29 cellular contexts compared by ENCODE assay signal in genomic region chr10:78175444-78175843, GRCh38.
A peak's percentile ranks its signal among the peaks of the same experiment; 100 is the strongest.
DNase-seq lines count a peak whose midpoint lies in the region; ATAC-seq, FAIRE-seq and TF ChIP-seq lines count a peak whose summit lies in the region.
"Had no signal": no experiment of that assay in that cellular context is flagged by ENCODE, and none has a peak within 500 bp of the region (broad histone marks: within the 10 kb centered on the region; RNA-seq: fewer than 3 reads in every experiment).

No MANE protein-coding gene starts in this region.

- TF ChIP-seq POLR2A in right lobe of liver (IDR thresholded peaks at IDR 0.05), result no peak
- TF ChIP-seq POLR2A in HepG2 (IDR thresholded peaks at IDR 0.05; ENCODE audit: insufficient read depth in 1 of 2, low read depth in 2 of 2, low read length in 2 of 2), result no peak
- TF ChIP-seq POLR2A in H1 (IDR thresholded peaks at IDR 0.05; ENCODE audit: control extremely low read depth in 1 of 2, low read depth in 2 of 2, low read length in 2 of 2), result no peak

- CTCF ChIA-PET in HepG2 (lab: Yijun Ruan, JAX; ENCODE audit: low intra/inter-chr PET ratio, low total read pairs), result no interaction called here
- CTCF ChIA-PET in H1 (lab: Charles Lee; ENCODE audit: partially characterized antibody), result interaction anchor here (0.9 to 3.0 kb wide), 6 partner anchors 14 to 1020 kb away, joined by 3 to 16 read pairs (median 3); no protein-coding TSS in a partner anchor
- CTCF ChIA-PET in CD4-positive, alpha-beta memory T cell (lab: Charles Lee; ENCODE audit: partially characterized antibody), result no interaction called here

- H3K27me3 Mint-ChIP-seq in CD4-positive, alpha-beta memory T cell, result peaks cover 0 to 2% of the 10 kb centered on the region in 2 donors

- H3K27ac ChIP-seq in right lobe of liver (no peak overlapping the region), HepG2 (ENCODE audit: extremely low read length, insufficient read depth, low read length) (no peak overlapping the region), H1 (ENCODE audit: low read depth, low read length) (no peak overlapping the region), temporal lobe (ENCODE audit: low read depth, low read length) (peak overlapping the region; percentile 65)
- no peak overlapping the region for H3K27ac ChIP-seq in CD4-positive, alpha-beta memory T cell (ENCODE audit: low read depth, low read length)
- H3K27ac ChIP-seq: foreskin keratinocyte had no signal

- H3K27me3 ChIP-seq in right lobe of liver, result no peaks in the 10 kb centered on the region
- H3K27me3 ChIP-seq in HepG2 (ENCODE audit: control insufficient read depth in 1 of 2, insufficient read depth in 2 of 2, low read length in 2 of 2), result peaks cover 0 to 42% of the 10 kb centered on the region in 2 experiments; a peak in 3 of 5 replicates
- H3K27me3 ChIP-seq in H1 (replicated peaks in 1 of 4; ENCODE audit: control insufficient read depth in 3 of 4, extremely low read depth in 1 of 4, insufficient read depth in 3 of 4, low read length in 3 of 4), result no peaks in the 10 kb centered on the region
- H3K27me3 ChIP-seq in CD4-positive, alpha-beta memory T cell (ENCODE audit: insufficient read depth, low read length), result no peaks in the 10 kb centered on the region

- H2AK5ac ChIP-seq in H1 (ENCODE audit: low read depth, low read length), result no peak overlapping the region

- no peak overlapping the region for H2BK12ac ChIP-seq in H1 (ENCODE audit: low read depth, low read length)

- H3K4me3 ChIP-seq in right lobe of liver, result no peak overlapping the region
- no peak overlapping the region for H3K4me3 ChIP-seq in HepG2 (replicated peaks in 1 of 3; ENCODE audit: insufficient read depth in 1 of 3, low read depth in 2 of 3, low read length in 3 of 3)
- no peak overlapping the region for H3K4me3 ChIP-seq in H1 (ENCODE audit: extremely low read depth in 1 of 4, insufficient read depth in 2 of 4, low read depth in 3 of 4, low read length in 4 of 4)
- H3K4me3 ChIP-seq in CD4-positive, alpha-beta memory T cell (ENCODE audit: low read length in 2 of 2), result no peak overlapping the region
- H3K4me3 ChIP-seq: GM12878, HAP-1 had no signal

- POLR2A ChIA-PET in HepG2 (lab: Yijun Ruan, JAX), result no interaction called here
- POLR2A ChIA-PET in H1 (lab: Charles Lee; ENCODE audit: partially characterized antibody), result no interaction called here
- POLR2A ChIA-PET in CD4-positive, alpha-beta memory T cell (lab: Charles Lee; ENCODE audit: partially characterized antibody), result no interaction called here

- no peak overlapping the region for H2BK5ac ChIP-seq in H1 (ENCODE audit: low read depth, low read length)

- no peaks in the 10 kb centered on the region for H3K9me3 ChIP-seq in right lobe of liver
- H3K9me3 ChIP-seq in HepG2 (ENCODE audit: low read length), result no peaks in the 10 kb centered on the region
- H3K9me3 ChIP-seq in H1 (ENCODE audit: insufficient read depth in 2 of 2, low read depth in 1 of 2, low read length in 1 of 2), result no peaks in the 10 kb centered on the region
- H3K9me3 ChIP-seq in CD4-positive, alpha-beta memory T cell (ENCODE audit: control insufficient read depth in 1 of 2, low read length in 2 of 2), result no peaks in the 10 kb centered on the region
- H3K9me3 ChIP-seq: HAP-1, SK-N-SH had no signal

- in situ Hi-C loops in HepG2 (cut with HindIII; ENCODE audit: extremely low pct_ligation_motif_present, low pct_unique_long_range_greater_than_20kb), result no loop called here

- H4K20me1 ChIP-seq in HepG2 (ENCODE audit: insufficient read depth, low read length), result no peaks in the 10 kb centered on the region
- H4K20me1 ChIP-seq in H1 (replicated peaks in 1 of 2; ENCODE audit: control insufficient read depth in 1 of 2, insufficient read depth in 2 of 2, low read length in 2 of 2), result no peaks in the 10 kb centered on the region

- H2AFZ ChIP-seq in HepG2 (ENCODE audit: low read length), result no peak overlapping the region
- H2AFZ ChIP-seq in H1 (ENCODE audit: low read length), result no peak overlapping the region

- TF ChIP-seq RAD21 in HepG2 (CRISPR knock-in tag; IDR thresholded peaks at IDR 0.05) (no peak), H1 (IDR thresholded peaks at IDR 0.05 in 1 of 2, conservative IDR thresholded peaks at IDR 0.05 in 1 of 2; ENCODE audit: low read depth in 2 of 2, low read length in 2 of 2) (no peak)

- TF ChIP-seq EP300 in HepG2 (IDR thresholded peaks at IDR 0.05; ENCODE audit: low read depth in 2 of 2, low read length in 2 of 2) (no peak), HepG2 (CRISPR knock-in tag; IDR thresholded peaks at IDR 0.05; ENCODE audit: borderline replicate concordance) (no peak), H1 (IDR thresholded peaks at IDR 0.05; ENCODE audit: borderline replicate concordance in 1 of 2, low read depth in 2 of 2, low read length in 2 of 2) (no peak)

- H3K36me3 ChIP-seq in right lobe of liver (no peaks in the 10 kb centered on the region), HepG2 (replicated peaks in 1 of 2; ENCODE audit: control insufficient read depth in 1 of 2, insufficient read depth in 2 of 2, low read length in 2 of 2) (no peaks in the 10 kb centered on the region), H1 (ENCODE audit: control insufficient read depth in 2 of 4, insufficient read depth in 4 of 4, low read length in 3 of 4) (no peaks in the 10 kb centered on the region)
- H3K36me3 ChIP-seq in CD4-positive, alpha-beta memory T cell (ENCODE audit: insufficient read depth, low read length), result no peaks in the 10 kb centered on the region
- H3K36me3 ChIP-seq: HAP-1 had no signal

- H3K14ac ChIP-seq in H1 (ENCODE audit: insufficient read length), result no peak overlapping the region

- DNase-seq in right lobe of liver (no peak), HepG2 (ENCODE audit: low spot score) (no peak), H1 (ENCODE audit: low read depth in 1 of 2, low spot score in 2 of 2) (no peak), left lobe of liver (ENCODE audit: low spot score) (no peak), NCI-H510A (lab: John Stamatoyannopoulos, UW) (no peak)
- no peak for DNase-seq in CD4-positive, alpha-beta memory T cell
- no peak for DNase-seq in activated effector memory CD4-positive, alpha-beta T cell treated with Interleukin-2 at 50 U/mL for 16 hours
- DNase-seq: activated CD4-positive, alpha-beta T cell treated with anti-CD3 and anti-CD28 coated beads, Interleukin-2, amount 10 ng/mL, durations not matched to agents 24 days and 14 days; activated CD8-positive, alpha-beta memory T cell treated with anti-CD3 and anti-CD28 coated beads, Interleukin-2, amount 10 ng/mL, durations not matched to agents 7 days and 5 days; activated naive CD4-positive, alpha-beta T cell treated with anti-CD3 and anti-CD28 coated beads, Interleukin-2, amount 10 ng/mL, durations not matched to agents 7 days and 5 days; activated T-cell treated with anti-CD3 and anti-CD28 coated beads, Interleukin-2, amount 50 U/mL, for 72 hours; Caco-2; DND-41; foreskin keratinocyte; hippocampal formation; immature natural killer cell; NCI-H1092; NCI-H187 treated with DMSO at 0.1 percent for 48 hours; NCI-H526; SK-N-SH; small intestine; stimulated activated CD4-positive, alpha-beta T cell treated with anti-CD3 and anti-CD28 coated beads, Interleukin-2, amount 100 ng/mL, for 24 hours; T-helper 2 cell had no signal

- H4K91ac ChIP-seq in H1 (replicated peaks; ENCODE audit: insufficient read length, low read length), result no peak overlapping the region

- H2BK15ac ChIP-seq in H1 (ENCODE audit: low read length), result no peak overlapping the region

- H2BK20ac ChIP-seq in H1 (ENCODE audit: low read length), result no peak overlapping the region

- no peaks in the 10 kb centered on the region for H3K79me1 ChIP-seq in H1 (ENCODE audit: low read depth, low read length)

- WGBS in right lobe of liver (ENCODE audit: insufficient coverage, low coverage, low lambda C conversion rate, missing lambda C conversion rate), result 63% methylated on average over 3 of the region's 3 CpGs
- 54% methylated on average over 3 of the region's 3 CpGs for WGBS in HepG2 (ENCODE audit: low lambda C conversion rate)
- 83% methylated on average over 3 of the region's 3 CpGs; no CpG with 5 or more reads in 1 of the 2 experiments for WGBS in H1 (ENCODE audit: extremely low coverage in 1 of 2, insufficient coverage in 1 of 2, insufficient read length in 1 of 2, insufficient replicate concordance in 2 of 2, low coverage in 1 of 2, low lambda C conversion rate in 2 of 2, missing lambda C conversion rate in 1 of 2), 2 experiments

- H3K4me1 Mint-ChIP-seq in CD4-positive, alpha-beta memory T cell, result no peaks in the 10 kb centered on the region
- H3K4me1 Mint-ChIP-seq: activated CD4-positive, alpha-beta T cell treated with anti-CD3 and anti-CD28 coated beads, Interleukin-2, amount 10 ng/mL, durations not matched to agents 24 days and 14 days; activated CD8-positive, alpha-beta memory T cell treated with anti-CD3 and anti-CD28 coated beads, Interleukin-2, amount 10 ng/mL, durations not matched to agents 7 days and 5 days; activated naive CD4-positive, alpha-beta T cell treated with anti-CD3 and anti-CD28 coated beads, Interleukin-2, amount 10 ng/mL, durations not matched to agents 7 days and 5 days; central memory CD8-positive, alpha-beta T cell; immature natural killer cell had no signal

- H3K9me3 Mint-ChIP-seq in CD4-positive, alpha-beta memory T cell, result no peaks in the 10 kb centered on the region
- H3K9me3 Mint-ChIP-seq: activated CD4-positive, alpha-beta T cell treated with anti-CD3 and anti-CD28 coated beads, Interleukin-2, amount 10 ng/mL, durations not matched to agents 24 days and 14 days; activated naive CD4-positive, alpha-beta T cell treated with anti-CD3 and anti-CD28 coated beads, Interleukin-2, amount 10 ng/mL, durations not matched to agents 7 days and 5 days; activated T-cell treated with anti-CD3 and anti-CD28 coated beads, Interleukin-2, amount 50 U/mL, for 72 hours; central memory CD8-positive, alpha-beta T cell; immature natural killer cell had no signal

- FAIRE-seq in HepG2 (lab: Jason Lieb, UNC), result no peak
- FAIRE-seq in H1 (lab: Jason Lieb, UNC), result no peak
- FAIRE-seq: A204.1, GM12878, small intestine had no signal

- H4K8ac ChIP-seq in H1 (ENCODE audit: extremely low read depth, insufficient read depth, low read length), result no peak overlapping the region

- H3K27ac Mint-ChIP-seq in CD4-positive, alpha-beta memory T cell, result no peak overlapping the region
- H3K27ac Mint-ChIP-seq: activated CD4-positive, alpha-beta T cell treated with anti-CD3 and anti-CD28 coated beads, Interleukin-2, amount 10 ng/mL, durations not matched to agents 24 days and 14 days; activated CD8-positive, alpha-beta memory T cell treated with anti-CD3 and anti-CD28 coated beads, Interleukin-2, amount 10 ng/mL, durations not matched to agents 7 days and 5 days; activated naive CD4-positive, alpha-beta T cell treated with anti-CD3 and anti-CD28 coated beads, Interleukin-2, amount 10 ng/mL, durations not matched to agents 7 days and 5 days; activated T-cell treated with anti-CD3 and anti-CD28 coated beads, Interleukin-2, amount 50 U/mL, for 72 hours; B cell; immature natural killer cell had no signal

- H3K23ac ChIP-seq in H1 (ENCODE audit: insufficient read length), result no peak overlapping the region

- TF ChIP-seq CTCF in right lobe of liver (IDR thresholded peaks at IDR 0.05), result no peak
- no peak for TF ChIP-seq CTCF in HepG2 (CRISPR knock-in tag; IDR thresholded peaks at IDR 0.05)
- TF ChIP-seq CTCF in H1 (IDR thresholded peaks at IDR 0.05; ENCODE audit: control extremely low read depth in 1 of 3, insufficient read depth in 1 of 3, low read depth in 1 of 3, low read length in 3 of 3), result no peak

- H3K4ac ChIP-seq in H1 (replicated peaks; ENCODE audit: insufficient read length, low read depth, low read length), result no peak overlapping the region

- no peaks in the 10 kb centered on the region for H3K23me2 ChIP-seq in H1 (ENCODE audit: low read depth, low read length)

- H3K4me3 Mint-ChIP-seq in CD4-positive, alpha-beta memory T cell, result no peak overlapping the region
- H3K4me3 Mint-ChIP-seq: activated CD4-positive, alpha-beta T cell treated with anti-CD3 and anti-CD28 coated beads, Interleukin-2, amount 10 ng/mL, durations not matched to agents 24 days and 14 days; activated CD8-positive, alpha-beta memory T cell treated with anti-CD3 and anti-CD28 coated beads, Interleukin-2, amount 10 ng/mL, durations not matched to agents 7 days and 5 days; activated naive CD4-positive, alpha-beta T cell treated with anti-CD3 and anti-CD28 coated beads, Interleukin-2, amount 10 ng/mL, durations not matched to agents 7 days and 5 days; activated T-cell treated with anti-CD3 and anti-CD28 coated beads, Interleukin-2, amount 50 U/mL, for 72 hours; B cell; central memory CD8-positive, alpha-beta T cell; immature natural killer cell had no signal

- no peaks in the 10 kb centered on the region for H3K79me2 ChIP-seq in HepG2 (ENCODE audit: insufficient read depth, low read length)
- no peaks in the 10 kb centered on the region for H3K79me2 ChIP-seq in H1 (ENCODE audit: control insufficient read depth in 1 of 2, insufficient read depth in 2 of 2, low read length in 2 of 2)

- H3K4me2 ChIP-seq in HepG2 (ENCODE audit: low read depth, low read length) (no peak overlapping the region), H1 (ENCODE audit: insufficient read depth in 1 of 2, low read depth in 2 of 2, low read length in 2 of 2) (no peak overlapping the region)
- H3K4me2 ChIP-seq: SK-N-SH had no signal

- H2BK120ac ChIP-seq in H1 (replicated peaks; ENCODE audit: low read depth, low read length), result no peak overlapping the region

- intact Hi-C loops in right lobe of liver (cut with DNase I) (no loop called here), HepG2 (cut with micrococcal nuclease; ENCODE audit: unreplicated experiment) (no loop called here)
- intact Hi-C loops in CD4-positive, alpha-beta memory T cell (cut with micrococcal nuclease), result no loop called here

- no peak overlapping the region for H3K56ac ChIP-seq in H1 (replicated peaks; ENCODE audit: insufficient read length, low read depth, low read length)

- ATAC-seq in right lobe of liver, result peak in 3 of 4 donors; percentile 55 to 73 (median 70)
- no peak for ATAC-seq in HepG2
- peak; percentile 52 for ATAC-seq in left lobe of liver
- ATAC-seq: activated CD8-positive, alpha-beta memory T cell treated with anti-CD3 and anti-CD28 coated beads, Interleukin-2, amount 10 ng/mL, durations not matched to agents 7 days and 5 days; activated T-cell treated with anti-CD3 and anti-CD28 coated beads, Interleukin-2, amount 50 U/mL, for 72 hours; foreskin keratinocyte; GM12878 had no signal

- H3K18ac ChIP-seq in H1 (ENCODE audit: extremely low read depth, low read length), result peak overlapping the region; percentile 36; the same call in 1 of the 2 replicates

- H3K9ac ChIP-seq in HepG2 (ENCODE audit: insufficient read depth, low read depth, low read length) (no peak overlapping the region), H1 (replicated peaks in 1 of 4; ENCODE audit: extremely low read depth in 1 of 4, low read depth in 3 of 4, low read length in 3 of 4) (no peak overlapping the region)
- H3K9ac ChIP-seq: SK-N-SH had no signal

- H4K5ac ChIP-seq in H1 (ENCODE audit: insufficient read length, low read depth, low read length), result no peak overlapping the region

- H3K4me1 ChIP-seq in right lobe of liver (peaks cover 0 to 18% (median 0%) of the 10 kb centered on the region in 4 donors), HepG2 (ENCODE audit: insufficient read depth, low read length) (peaks cover 12% of the 10 kb centered on the region), H1 (replicated peaks in 1 of 4; ENCODE audit: control insufficient read depth in 3 of 4, insufficient read depth in 4 of 4, low read length in 3 of 4) (peaks cover 6 to 25% (median 19%) of the 10 kb centered on the region in 4 experiments)
- no peaks in the 10 kb centered on the region for H3K4me1 ChIP-seq in CD4-positive, alpha-beta memory T cell (ENCODE audit: insufficient read depth, low read length)
- H3K4me1 ChIP-seq: foreskin keratinocyte, HAP-1 had no signal

- no TSS peak for BruUV-seq in HepG2 (replicated peaks; lab: Mats Ljungman, UMichigan)

- no peaks in the 10 kb centered on the region for H3K36me3 Mint-ChIP-seq in CD4-positive, alpha-beta memory T cell
- H3K36me3 Mint-ChIP-seq: activated CD8-positive, alpha-beta memory T cell treated with anti-CD3 and anti-CD28 coated beads, Interleukin-2, amount 10 ng/mL, durations not matched to agents 7 days and 5 days; activated naive CD4-positive, alpha-beta T cell treated with anti-CD3 and anti-CD28 coated beads, Interleukin-2, amount 10 ng/mL, durations not matched to agents 7 days and 5 days; immature natural killer cell had no signal
